In the genomic region with DNA sequence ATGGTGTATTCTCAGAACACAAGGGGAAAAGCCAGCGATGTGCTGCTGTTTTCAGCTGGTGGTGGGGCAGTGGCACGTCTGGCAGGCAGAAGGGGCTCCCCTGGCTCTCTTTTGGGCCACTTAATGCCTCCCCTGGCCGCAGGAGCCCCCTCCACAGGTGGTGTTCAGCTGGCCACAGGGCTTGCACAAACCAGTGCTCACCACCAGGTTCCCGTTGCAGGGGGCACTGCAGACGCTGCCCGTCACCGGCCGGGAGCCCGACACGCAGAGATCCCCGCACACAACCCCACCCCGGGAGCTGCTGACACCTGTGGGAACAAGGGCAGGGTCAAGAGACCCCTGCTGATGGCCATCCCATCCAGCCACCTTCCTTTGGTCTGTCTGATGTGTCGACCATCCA, we compare ENCODE assay signal across 1 cellular context.
TF ChIP-seq lines count a peak whose summit lies in the region.

No MANE protein-coding gene starts in this region.

TF ChIP-seq in GM23338, 12 proteins besides CTCF, POLR2A, EP300 and RAD21:
- TF ChIP-seq JUNB (IDR thresholded peaks at IDR 0.05; ENCODE audit: unreplicated experiment) (no peak), EZH2 (IDR thresholded peaks at IDR 0.05; ENCODE audit: low read depth, unreplicated experiment) (no peak), POLR2AphosphoS5 (IDR thresholded peaks at IDR 0.05; ENCODE audit: low read depth) (no peak), ZNF114 (CRISPR knock-in tag; IDR thresholded peaks at IDR 0.05) (no peak)
- TF ChIP-seq, protein P1, sequence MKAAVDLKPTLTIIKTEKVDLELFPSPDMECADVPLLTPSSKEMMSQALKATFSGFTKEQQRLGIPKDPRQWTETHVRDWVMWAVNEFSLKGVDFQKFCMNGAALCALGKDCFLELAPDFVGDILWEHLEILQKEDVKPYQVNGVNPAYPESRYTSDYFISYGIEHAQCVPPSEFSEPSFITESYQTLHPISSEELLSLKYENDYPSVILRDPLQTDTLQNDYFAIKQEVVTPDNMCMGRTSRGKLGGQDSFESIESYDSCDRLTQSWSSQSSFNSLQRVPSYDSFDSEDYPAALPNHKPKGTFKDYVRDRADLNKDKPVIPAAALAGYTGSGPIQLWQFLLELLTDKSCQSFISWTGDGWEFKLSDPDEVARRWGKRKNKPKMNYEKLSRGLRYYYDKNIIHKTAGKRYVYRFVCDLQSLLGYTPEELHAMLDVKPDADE (IDR thresholded peaks at IDR 0.05): no peak
- TF ChIP-seq, protein P2, sequence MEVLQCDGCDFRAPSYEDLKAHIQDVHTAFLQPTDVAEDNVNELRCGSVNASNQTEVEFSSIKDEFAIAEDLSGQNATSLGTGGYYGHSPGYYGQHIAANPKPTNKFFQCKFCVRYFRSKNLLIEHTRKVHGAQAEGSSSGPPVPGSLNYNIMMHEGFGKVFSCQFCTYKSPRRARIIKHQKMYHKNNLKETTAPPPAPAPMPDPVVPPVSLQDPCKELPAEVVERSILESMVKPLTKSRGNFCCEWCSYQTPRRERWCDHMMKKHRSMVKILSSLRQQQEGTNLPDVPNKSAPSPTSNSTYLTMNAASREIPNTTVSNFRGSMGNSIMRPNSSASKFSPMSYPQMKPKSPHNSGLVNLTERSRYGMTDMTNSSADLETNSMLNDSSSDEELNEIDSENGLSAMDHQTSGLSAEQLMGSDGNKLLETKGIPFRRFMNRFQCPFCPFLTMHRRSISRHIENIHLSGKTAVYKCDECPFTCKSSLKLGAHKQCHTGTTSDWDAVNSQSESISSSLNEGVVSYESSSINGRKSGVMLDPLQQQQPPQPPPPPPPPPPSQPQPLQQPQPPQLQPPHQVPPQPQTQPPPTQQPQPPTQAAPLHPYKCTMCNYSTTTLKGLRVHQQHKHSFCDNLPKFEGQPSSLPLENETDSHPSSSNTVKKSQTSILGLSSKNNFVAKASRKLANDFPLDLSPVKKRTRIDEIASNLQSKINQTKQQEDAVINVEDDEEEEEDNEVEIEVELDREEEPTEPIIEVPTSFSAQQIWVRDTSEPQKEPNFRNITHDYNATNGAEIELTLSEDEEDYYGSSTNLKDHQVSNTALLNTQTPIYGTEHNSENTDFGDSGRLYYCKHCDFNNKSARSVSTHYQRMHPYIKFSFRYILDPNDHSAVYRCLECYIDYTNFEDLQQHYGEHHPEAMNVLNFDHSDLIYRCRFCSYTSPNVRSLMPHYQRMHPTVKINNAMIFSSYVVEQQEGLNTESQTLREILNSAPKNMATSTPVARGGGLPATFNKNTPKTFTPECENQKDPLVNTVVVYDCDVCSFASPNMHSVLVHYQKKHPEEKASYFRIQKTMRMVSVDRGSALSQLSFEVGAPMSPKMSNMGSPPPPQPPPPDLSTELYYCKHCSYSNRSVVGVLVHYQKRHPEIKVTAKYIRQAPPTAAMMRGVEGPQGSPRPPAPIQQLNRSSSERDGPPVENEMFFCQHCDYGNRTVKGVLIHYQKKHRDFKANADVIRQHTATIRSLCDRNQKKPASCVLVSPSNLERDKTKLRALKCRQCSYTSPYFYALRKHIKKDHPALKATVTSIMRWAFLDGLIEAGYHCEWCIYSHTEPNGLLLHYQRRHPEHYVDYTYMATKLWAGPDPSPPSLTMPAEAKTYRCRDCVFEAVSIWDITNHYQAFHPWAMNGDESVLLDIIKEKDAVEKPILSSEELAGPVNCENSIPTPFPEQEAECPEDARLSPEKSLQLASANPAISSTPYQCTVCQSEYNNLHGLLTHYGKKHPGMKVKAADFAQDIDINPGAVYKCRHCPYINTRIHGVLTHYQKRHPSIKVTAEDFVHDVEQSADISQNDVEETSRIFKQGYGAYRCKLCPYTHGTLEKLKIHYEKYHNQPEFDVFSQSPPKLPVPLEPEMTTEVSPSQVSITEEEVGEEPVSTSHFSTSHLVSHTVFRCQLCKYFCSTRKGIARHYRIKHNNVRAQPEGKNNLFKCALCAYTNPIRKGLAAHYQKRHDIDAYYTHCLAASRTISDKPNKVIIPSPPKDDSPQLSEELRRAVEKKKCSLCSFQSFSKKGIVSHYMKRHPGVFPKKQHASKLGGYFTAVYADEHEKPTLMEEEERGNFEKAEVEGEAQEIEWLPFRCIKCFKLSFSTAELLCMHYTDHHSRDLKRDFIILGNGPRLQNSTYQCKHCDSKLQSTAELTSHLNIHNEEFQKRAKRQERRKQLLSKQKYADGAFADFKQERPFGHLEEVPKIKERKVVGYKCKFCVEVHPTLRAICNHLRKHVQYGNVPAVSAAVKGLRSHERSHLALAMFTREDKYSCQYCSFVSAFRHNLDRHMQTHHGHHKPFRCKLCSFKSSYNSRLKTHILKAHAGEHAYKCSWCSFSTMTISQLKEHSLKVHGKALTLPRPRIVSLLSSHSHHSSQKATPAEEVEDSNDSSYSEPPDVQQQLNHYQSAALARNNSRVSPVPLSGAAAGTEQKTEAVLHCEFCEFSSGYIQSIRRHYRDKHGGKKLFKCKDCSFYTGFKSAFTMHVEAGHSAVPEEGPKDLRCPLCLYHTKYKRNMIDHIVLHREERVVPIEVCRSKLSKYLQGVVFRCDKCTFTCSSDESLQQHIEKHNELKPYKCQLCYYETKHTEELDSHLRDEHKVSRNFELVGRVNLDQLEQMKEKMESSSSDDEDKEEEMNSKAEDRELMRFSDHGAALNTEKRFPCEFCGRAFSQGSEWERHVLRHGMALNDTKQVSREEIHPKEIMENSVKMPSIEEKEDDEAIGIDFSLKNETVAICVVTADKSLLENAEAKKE (CRISPR knock-in tag; IDR thresholded peaks at IDR 0.05): no peak
